Comparison of ENCODE assay signal across 16 cellular contexts in the genomic region with DNA sequence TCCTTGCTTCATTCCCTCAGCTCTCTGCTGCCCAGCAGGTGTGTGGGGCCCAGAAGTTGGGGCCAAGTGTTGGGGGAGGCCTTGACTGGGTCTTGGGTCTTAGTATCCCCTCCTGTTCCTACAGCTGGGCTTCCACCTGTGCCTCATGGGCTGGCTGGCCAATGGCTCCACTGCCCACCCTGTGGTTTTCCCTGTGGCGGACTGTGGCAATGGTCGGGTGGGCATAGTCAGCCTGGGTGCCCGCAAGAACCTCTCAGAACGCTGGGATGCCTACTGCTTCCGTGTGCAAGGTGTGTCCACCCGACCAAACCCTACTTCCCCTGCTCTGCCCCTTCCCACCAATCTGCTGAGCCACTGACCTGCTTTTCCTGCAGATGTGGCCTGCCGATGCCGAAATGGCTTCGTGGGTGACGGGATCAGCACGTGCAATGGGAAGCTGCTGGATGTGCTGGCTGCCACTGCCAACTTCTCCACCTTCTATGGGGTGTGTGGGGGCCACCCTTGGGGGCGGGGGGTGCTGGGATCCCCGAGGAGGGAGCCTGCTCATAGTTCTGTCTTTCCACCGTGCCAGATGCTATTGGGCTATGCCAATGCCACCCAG. TPM values are rescaled to one million over a fixed set of nuclear protein-coding genes. Genes with fewer than 3 reads are reported as not detected.
DNase-seq lines count a peak whose midpoint lies in the region; ATAC-seq, FAIRE-seq and TF ChIP-seq lines count a peak whose summit lies in the region.
"Had no signal": no experiment of that assay in that cellular context is flagged by ENCODE, and none has a peak within 500 bp of the region (broad histone marks: within the 10 kb centered on the region; RNA-seq: fewer than 3 reads in every experiment).

No MANE protein-coding gene starts in this region.

- intact Hi-C loops in kidney (cut with DNase I) (no loop called here), sigmoid colon (cut with DNase I) (no loop called here)

- 91 to 93% methylated on average over 14 of the region's 14 CpGs for WGBS in sigmoid colon, 2 donors

- no peaks in the 10 kb centered on the region for H3K27me3 ChIP-seq in sigmoid colon
- H3K27me3 ChIP-seq: BLaER1 had no signal

- FAIRE-seq in D721Med (lab: Jason Lieb, UNC) (no peak), kidney (lab: Jason Lieb, UNC) (no peak)
- FAIRE-seq: H54 had no signal

- H3K36me3 ChIP-seq in kidney (ENCODE audit: control insufficient read depth in 1 of 2, insufficient read depth in 2 of 2, low read length in 2 of 2) (peaks cover 0 to 2% of the 10 kb centered on the region in 2 donors), sigmoid colon (peaks cover 0 to 19% (median 3%) of the 10 kb centered on the region in 4 donors)

- no peak for ATAC-seq in GM19035 (IDR thresholded peaks at IDR 0.05; ENCODE audit: unreplicated experiment)

- peak overlapping the region; percentile 3 for H3K27ac ChIP-seq in cingulate gyrus (ENCODE audit: low read depth, low read length)
- H3K27ac ChIP-seq in kidney (ENCODE audit: low read depth in 2 of 2, low read length in 2 of 2): no peak overlapping the region
- no peak overlapping the region for H3K27ac ChIP-seq in sigmoid colon
- H3K27ac ChIP-seq: BLaER1 had no signal

- TF ChIP-seq CTCF in D721Med (IDR thresholded peaks at IDR 0.05; ENCODE audit: insufficient read depth, missing control alignments) (no peak), kidney (IDR thresholded peaks at IDR 0.05; ENCODE audit: borderline replicate concordance, extremely low read depth, insufficient read depth) (no peak), sigmoid colon (IDR thresholded peaks at IDR 0.05) (no peak)

- TF ChIP-seq POLR2A in sigmoid colon (IDR thresholded peaks at IDR 0.05): no peak

- H3K9ac ChIP-seq in kidney (ENCODE audit: low read length in 2 of 2): no peak overlapping the region
- H3K9ac ChIP-seq: BLaER1 had no signal

- H3K4me3 ChIP-seq in kidney (ENCODE audit: low read length in 2 of 2): no peak overlapping the region
- H3K4me3 ChIP-seq in sigmoid colon: no peak overlapping the region
- H3K4me3 ChIP-seq: BLaER1 had no signal

- peaks cover 5 to 27% of the 10 kb centered on the region in 2 donors for H3K4me1 ChIP-seq in kidney (ENCODE audit: control insufficient read depth in 1 of 2, insufficient read depth in 1 of 2, low read depth in 1 of 2, low read length in 2 of 2)
- H3K4me1 ChIP-seq in sigmoid colon: peaks cover 0 to 22% (median 6%) of the 10 kb centered on the region in 4 donors

- no peak for TF ChIP-seq EP300 in sigmoid colon (IDR thresholded peaks at IDR 0.05)

- H3K9me3 ChIP-seq in kidney (ENCODE audit: control insufficient read depth in 1 of 2, low read length in 2 of 2) (no peaks in the 10 kb centered on the region), sigmoid colon (no peaks in the 10 kb centered on the region)
- H3K9me3 ChIP-seq: BLaER1 had no signal

- peak; percentile 21 for DNase-seq in D721Med (ENCODE audit: insufficient read length, low spot score)
- peak; percentile 51 for DNase-seq in kidney
- peak; percentile 59 for DNase-seq in sigmoid colon
- DNase-seq in activated gamma-delta T cell (lab: John Stamatoyannopoulos, UW): no peak
- DNase-seq in kidney tubule cell (ENCODE audit: low spot score): no peak
- DNase-seq: HFFc6, KBM-7, NCI-H1105, NCI-H2081, NCI-H510A treated with DMSO at 0.1 percent for 48 hours, NCI-H774, OCI-M1 had no signal

RNA-seq across cellular contexts. Expression of a gene that starts 10.9 kb away (rescaled TPM):
- total RNA-seq in kidney (47.3 TPM), sigmoid colon (10 to 100 TPM; 13.8 to 23.7 (median 17.3) TPM)
- polyA plus RNA-seq in kidney (ENCODE audit: insufficient read depth, low read depth, low replicate concordance) (75.7 TPM), sigmoid colon (10 to 100 TPM in 2 of 3 donors, 1 to 10 TPM in 1; 9.0 to 32.8 (median 12.9) TPM)

RNA-seq across cellular contexts. Expression of a gene that starts 13.7 kb away (rescaled TPM):
- 26.8 TPM for total RNA-seq in kidney
- 135 TPM for polyA plus RNA-seq in kidney (ENCODE audit: insufficient read depth, low read depth, low replicate concordance)
- total RNA-seq in sigmoid colon: 1 to 10 TPM in 3 of 4 donors, under 1 TPM in 1; 0.54 to 2.9 (median 1.9) TPM
- polyA plus RNA-seq in sigmoid colon: 10 to 100 TPM in 2 of 3 donors, 1 to 10 TPM in 1; 7.8 to 15.6 (median 11.8) TPM

RNA-seq across cellular contexts. Expression of a gene that starts 27.6 kb away (rescaled TPM):
- 379 TPM for total RNA-seq in kidney
- 98.4 TPM for polyA plus RNA-seq in kidney (ENCODE audit: insufficient read depth, low read depth, low replicate concordance)
- 100 to 1,000 TPM in 3 of 4 donors, 10 to 100 TPM in 1; 92.0 to 138 (median 120) TPM for total RNA-seq in sigmoid colon
- polyA plus RNA-seq in sigmoid colon: 10 to 100 TPM; 18.0 to 63.0 (median 58.5) TPM
- total RNA-seq: HFFc6 had no signal

Comparison
In these comparisons a context has a peak if more than half of its experiments do, and no peak if none do; other contexts are left out.
1. DNase-seq: peak in D721Med (single experiment), kidney (single experiment) and sigmoid colon (single experiment); none in activated gamma-delta T cell (single experiment) and kidney tubule cell (single experiment).